2 cellular contexts compared by ENCODE assay signal in the genomic region with DNA sequence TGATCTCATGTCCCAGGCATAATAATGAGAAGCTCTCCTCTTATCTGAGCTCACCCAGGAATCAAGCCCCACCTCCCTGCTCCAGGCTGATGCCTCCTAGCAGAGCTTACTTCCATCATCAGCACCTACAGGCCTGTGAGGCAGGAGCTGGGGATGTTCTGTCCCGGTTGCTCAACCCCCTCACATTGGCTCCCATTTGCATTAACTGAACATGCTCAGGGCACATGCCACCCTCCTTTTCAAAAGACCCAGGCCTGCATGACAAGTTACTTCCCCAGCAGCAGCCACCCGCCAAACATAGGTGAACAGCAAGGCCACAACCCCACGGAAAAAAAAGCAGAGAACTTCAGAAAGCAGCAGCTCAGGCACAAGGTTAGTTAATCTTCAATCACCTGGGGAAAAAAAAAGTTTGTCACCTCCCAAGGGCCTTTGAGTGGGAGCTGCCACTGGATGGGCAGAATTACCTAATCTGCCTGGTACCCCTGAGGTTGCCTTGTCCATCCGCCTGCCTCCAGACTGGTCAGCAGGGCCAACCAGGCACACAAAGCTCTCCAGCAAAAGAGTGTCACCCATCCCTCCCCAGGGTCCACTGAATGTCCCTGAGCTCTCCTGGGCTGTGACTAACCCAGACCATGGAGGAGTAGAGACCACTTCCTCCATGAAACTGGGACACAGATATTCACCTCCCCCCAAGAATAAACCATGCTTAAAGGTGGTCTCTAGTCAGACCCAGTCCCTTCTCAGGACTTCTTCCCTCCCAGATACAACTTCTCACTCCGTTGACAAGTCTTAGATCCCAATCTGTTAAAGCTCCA.
A peak's percentile ranks its signal among the peaks of the same experiment; 100 is the strongest.
TF ChIP-seq lines count a peak whose summit lies in the region.

No MANE protein-coding gene starts in this region.

TF ChIP-seq in IMR-90, 13 proteins besides CTCF, POLR2A, EP300 and RAD21:
- TF ChIP-seq CEBPB (IDR thresholded peaks at IDR 0.05; ENCODE audit: low read depth, low read length) (no peak), SMC3 (IDR thresholded peaks at IDR 0.05; ENCODE audit: low read depth, low read length) (no peak), RFX5 (IDR thresholded peaks at IDR 0.05; ENCODE audit: low read depth, low read length) (no peak), MXI1 (IDR thresholded peaks at IDR 0.05; ENCODE audit: borderline replicate concordance, low read depth, low read length) (no peak), FOS (IDR thresholded peaks at IDR 0.05; ENCODE audit: low read depth, low read length) (no peak), BHLHE40 (IDR thresholded peaks at IDR 0.05; ENCODE audit: low read depth, low read length) (no peak)
- TF ChIP-seq, protein P1, sequence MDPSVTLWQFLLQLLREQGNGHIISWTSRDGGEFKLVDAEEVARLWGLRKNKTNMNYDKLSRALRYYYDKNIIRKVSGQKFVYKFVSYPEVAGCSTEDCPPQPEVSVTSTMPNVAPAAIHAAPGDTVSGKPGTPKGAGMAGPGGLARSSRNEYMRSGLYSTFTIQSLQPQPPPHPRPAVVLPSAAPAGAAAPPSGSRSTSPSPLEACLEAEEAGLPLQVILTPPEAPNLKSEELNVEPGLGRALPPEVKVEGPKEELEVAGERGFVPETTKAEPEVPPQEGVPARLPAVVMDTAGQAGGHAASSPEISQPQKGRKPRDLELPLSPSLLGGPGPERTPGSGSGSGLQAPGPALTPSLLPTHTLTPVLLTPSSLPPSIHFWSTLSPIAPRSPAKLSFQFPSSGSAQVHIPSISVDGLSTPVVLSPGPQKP (IDR thresholded peaks at IDR 0.05; ENCODE audit: borderline replicate concordance, low read depth, low read length) = no peak
- TF ChIP-seq, protein P2, sequence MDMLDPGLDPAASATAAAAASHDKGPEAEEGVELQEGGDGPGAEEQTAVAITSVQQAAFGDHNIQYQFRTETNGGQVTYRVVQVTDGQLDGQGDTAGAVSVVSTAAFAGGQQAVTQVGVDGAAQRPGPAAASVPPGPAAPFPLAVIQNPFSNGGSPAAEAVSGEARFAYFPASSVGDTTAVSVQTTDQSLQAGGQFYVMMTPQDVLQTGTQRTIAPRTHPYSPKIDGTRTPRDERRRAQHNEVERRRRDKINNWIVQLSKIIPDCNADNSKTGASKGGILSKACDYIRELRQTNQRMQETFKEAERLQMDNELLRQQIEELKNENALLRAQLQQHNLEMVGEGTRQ (IDR thresholded peaks at IDR 0.05; ENCODE audit: low read depth, low read length) = no peak
TF ChIP-seq in IMR-90: peak in this region for 0.

TF ChIP-seq in K562, 482 proteins besides CTCF, POLR2A, EP300 and RAD21 (continues in another document):
- TF ChIP-seq ZSCAN32 (CRISPR knock-in tag; IDR thresholded peaks at IDR 0.05) = no peak
- no peak for TF ChIP-seq NBN (IDR thresholded peaks at IDR 0.05; ENCODE audit: low read depth)
- no peak for TF ChIP-seq RBM22 (IDR thresholded peaks at IDR 0.05; ENCODE audit: low read depth, low read length, poor library complexity, severe bottlenecking)
- TF ChIP-seq LCOR (CRISPR knock-in tag; IDR thresholded peaks at IDR 0.05) = no peak
- TF ChIP-seq, protein P3, sequence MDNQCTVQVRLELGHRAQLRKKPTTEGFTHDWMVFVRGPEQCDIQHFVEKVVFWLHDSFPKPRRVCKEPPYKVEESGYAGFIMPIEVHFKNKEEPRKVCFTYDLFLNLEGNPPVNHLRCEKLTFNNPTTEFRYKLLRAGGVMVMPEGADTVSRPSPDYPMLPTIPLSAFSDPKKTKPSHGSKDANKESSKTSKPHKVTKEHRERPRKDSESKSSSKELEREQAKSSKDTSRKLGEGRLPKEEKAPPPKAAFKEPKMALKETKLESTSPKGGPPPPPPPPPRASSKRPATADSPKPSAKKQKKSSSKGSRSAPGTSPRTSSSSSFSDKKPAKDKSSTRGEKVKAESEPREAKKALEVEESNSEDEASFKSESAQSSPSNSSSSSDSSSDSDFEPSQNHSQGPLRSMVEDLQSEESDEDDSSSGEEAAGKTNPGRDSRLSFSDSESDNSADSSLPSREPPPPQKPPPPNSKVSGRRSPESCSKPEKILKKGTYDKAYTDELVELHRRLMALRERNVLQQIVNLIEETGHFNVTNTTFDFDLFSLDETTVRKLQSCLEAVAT (IDR thresholded peaks at IDR 0.05) = no peak
- no peak for TF ChIP-seq ZNF354B (CRISPR knock-in tag; IDR thresholded peaks at IDR 0.05)
- TF ChIP-seq CTBP1 (IDR thresholded peaks at IDR 0.05; ENCODE audit: borderline replicate concordance) = peak; percentile 26; the same call in 1 of the 2 replicates
- TF ChIP-seq NFE2 (IDR thresholded peaks at IDR 0.05; ENCODE audit: low read depth) = no peak
- no peak for TF ChIP-seq CBX2 (IDR thresholded peaks at IDR 0.05; ENCODE audit: insufficient read depth, low read length, poor library complexity, severe bottlenecking)
- TF ChIP-seq ZNF780A (CRISPR knock-in tag; IDR thresholded peaks at IDR 0.05) = no peak
- no peak for TF ChIP-seq ZNF124 (CRISPR knock-in tag; IDR thresholded peaks at IDR 0.05)
- TF ChIP-seq MCM5 (IDR thresholded peaks at IDR 0.05; ENCODE audit: low read depth) = no peak
- TF ChIP-seq PHB (CRISPR knock-in tag; IDR thresholded peaks at IDR 0.05) = no peak
- TF ChIP-seq VEZF1 (CRISPR knock-in tag; IDR thresholded peaks at IDR 0.05) = no peak
- no peak for TF ChIP-seq ZNF282 (CRISPR knock-in tag; IDR thresholded peaks at IDR 0.05)
- TF ChIP-seq GATA2 (CRISPR knock-in tag; IDR thresholded peaks at IDR 0.05) = no peak
- TF ChIP-seq TAL1 (IDR thresholded peaks at IDR 0.05) = peak; percentile 27; the same call in 1 of the 2 replicates
- TF ChIP-seq, protein P4, sequence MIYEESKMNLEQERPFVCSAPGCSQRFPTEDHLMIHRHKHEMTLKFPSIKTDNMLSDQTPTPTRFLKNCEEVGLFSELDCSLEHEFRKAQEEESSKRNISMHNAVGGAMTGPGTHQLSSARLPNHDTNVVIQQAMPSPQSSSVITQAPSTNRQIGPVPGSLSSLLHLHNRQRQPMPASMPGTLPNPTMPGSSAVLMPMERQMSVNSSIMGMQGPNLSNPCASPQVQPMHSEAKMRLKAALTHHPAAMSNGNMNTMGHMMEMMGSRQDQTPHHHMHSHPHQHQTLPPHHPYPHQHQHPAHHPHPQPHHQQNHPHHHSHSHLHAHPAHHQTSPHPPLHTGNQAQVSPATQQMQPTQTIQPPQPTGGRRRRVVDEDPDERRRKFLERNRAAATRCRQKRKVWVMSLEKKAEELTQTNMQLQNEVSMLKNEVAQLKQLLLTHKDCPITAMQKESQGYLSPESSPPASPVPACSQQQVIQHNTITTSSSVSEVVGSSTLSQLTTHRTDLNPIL (CRISPR knock-in tag; IDR thresholded peaks at IDR 0.05) = no peak
- no peak for TF ChIP-seq ZC3H11A (IDR thresholded peaks at IDR 0.05; ENCODE audit: low read depth, low read length)
- TF ChIP-seq ZNF707 (CRISPR knock-in tag; conservative IDR thresholded peaks at IDR 0.05) = no peak
- TF ChIP-seq BCLAF1 (IDR thresholded peaks at IDR 0.05; ENCODE audit: borderline replicate concordance in 1 of 2, control insufficient read depth in 1 of 2, low read depth in 2 of 2, low read length in 1 of 2) = no peak
- TF ChIP-seq MECOM (CRISPR knock-in tag; IDR thresholded peaks at IDR 0.05) = no peak
- no peak for TF ChIP-seq DACH1 (IDR thresholded peaks at IDR 0.05; ENCODE audit: partially characterized antibody)
- TF ChIP-seq RB1 (IDR thresholded peaks at IDR 0.05; ENCODE audit: low read depth) = no peak
- TF ChIP-seq KAT8 (IDR thresholded peaks at IDR 0.05; ENCODE audit: low read depth) = no peak
- no peak for TF ChIP-seq FOS (IDR thresholded peaks at IDR 0.05; ENCODE audit: extremely low read depth, insufficient read length)
- peak; percentile 63 for TF ChIP-seq CBFA2T3 (IDR thresholded peaks at IDR 0.05)
- TF ChIP-seq DEAF1 (CRISPR knock-in tag; IDR thresholded peaks at IDR 0.05) = no peak
- TF ChIP-seq, protein P5, sequence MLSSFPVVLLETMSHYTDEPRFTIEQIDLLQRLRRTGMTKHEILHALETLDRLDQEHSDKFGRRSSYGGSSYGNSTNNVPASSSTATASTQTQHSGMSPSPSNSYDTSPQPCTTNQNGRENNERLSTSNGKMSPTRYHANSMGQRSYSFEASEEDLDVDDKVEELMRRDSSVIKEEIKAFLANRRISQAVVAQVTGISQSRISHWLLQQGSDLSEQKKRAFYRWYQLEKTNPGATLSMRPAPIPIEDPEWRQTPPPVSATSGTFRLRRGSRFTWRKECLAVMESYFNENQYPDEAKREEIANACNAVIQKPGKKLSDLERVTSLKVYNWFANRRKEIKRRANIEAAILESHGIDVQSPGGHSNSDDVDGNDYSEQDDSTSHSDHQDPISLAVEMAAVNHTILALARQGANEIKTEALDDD (IDR thresholded peaks at IDR 0.05) = peak; percentile 48; the same call in 1 of the 2 replicates
- TF ChIP-seq HNRNPL (IDR thresholded peaks at IDR 0.05; ENCODE audit: low read depth, low read length) = no peak
- TF ChIP-seq ZNF764 (CRISPR knock-in tag; IDR thresholded peaks at IDR 0.05; ENCODE audit: low read depth) = no peak
- TF ChIP-seq HMG20A (CRISPR knock-in tag; conservative IDR thresholded peaks at IDR 0.05) = no peak
- no peak for TF ChIP-seq NR1H2 (CRISPR knock-in tag; IDR thresholded peaks at IDR 0.05)
- no peak for TF ChIP-seq STAT5B (CRISPR knock-in tag; IDR thresholded peaks at IDR 0.05)
- no peak for TF ChIP-seq ZNF143 (CRISPR knock-in tag; IDR thresholded peaks at IDR 0.05)
- TF ChIP-seq RCOR1 (IDR thresholded peaks at IDR 0.05; ENCODE audit: borderline replicate concordance in 1 of 2, low read depth in 2 of 2, low read length in 2 of 2) = peak in 1 of 2 experiments; percentile 57; a peak in 1 of 4 replicates
- TF ChIP-seq, protein P6, sequence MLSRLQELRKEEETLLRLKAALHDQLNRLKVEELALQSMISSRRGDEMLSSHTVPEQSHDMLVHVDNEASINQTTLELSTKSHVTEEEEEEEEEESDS (CRISPR knock-in tag; IDR thresholded peaks at IDR 0.05) = no peak
- TF ChIP-seq RBM25 (IDR thresholded peaks at IDR 0.05; ENCODE audit: low read depth, low read length, severe bottlenecking) = no peak
- TF ChIP-seq SIRT6 (IDR thresholded peaks at IDR 0.05; ENCODE audit: low read depth, low read length) = no peak
- no peak for TF ChIP-seq ARHGAP35 (IDR thresholded peaks at IDR 0.05; ENCODE audit: partially characterized antibody)
- no peak for TF ChIP-seq BRF2 (IDR thresholded peaks at IDR 0.05; ENCODE audit: borderline replicate concordance, insufficient read depth, insufficient read length)
- TF ChIP-seq PHF20 (IDR thresholded peaks at IDR 0.05; ENCODE audit: partially characterized antibody) = no peak
- no peak for TF ChIP-seq MAFK (IDR thresholded peaks at IDR 0.05; ENCODE audit: low read length)
- TF ChIP-seq TCF3 (CRISPR knock-in tag; IDR thresholded peaks at IDR 0.05) = peak; percentile 56
- TF ChIP-seq ZNF133 (CRISPR knock-in tag; IDR thresholded peaks at IDR 0.05) = no peak
- TF ChIP-seq CBFA2T2 (conservative IDR thresholded peaks at IDR 0.05) = peak; percentile 34; the same call in 1 of the 2 replicates
- TF ChIP-seq ATF1 (CRISPR knock-in tag; IDR thresholded peaks at IDR 0.05) = no peak
- TF ChIP-seq ATF1 (tag; IDR thresholded peaks at IDR 0.05) = no peak
- no peak for TF ChIP-seq IFI16 (CRISPR knock-in tag; IDR thresholded peaks at IDR 0.05)
- TF ChIP-seq RNF2 (IDR thresholded peaks at IDR 0.05) = no peak
